In the genomic region with DNA sequence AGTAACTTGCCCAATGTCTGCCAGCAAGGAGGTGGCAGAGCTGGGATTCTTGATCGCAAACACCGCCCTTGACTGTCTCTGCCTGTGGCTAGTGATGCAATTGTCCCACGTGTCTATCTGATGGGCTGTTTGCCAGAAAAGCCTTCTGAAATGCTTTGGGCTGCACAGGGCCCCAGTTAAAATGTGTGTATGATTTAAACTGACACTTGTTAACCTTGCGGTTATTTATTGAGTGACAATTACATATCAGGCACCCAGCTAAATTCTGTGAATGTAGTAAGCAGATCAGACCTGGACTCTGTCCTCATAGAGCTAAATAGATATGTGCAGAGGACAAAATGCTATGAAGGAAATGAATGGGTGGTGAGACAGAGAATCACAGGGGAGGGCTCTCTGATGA, we compare ENCODE assay signal across 8 cellular contexts. TPM values are rescaled to one million over a fixed set of nuclear protein-coding genes. Genes with fewer than 3 reads are reported as not detected.
A peak's percentile ranks its signal among the peaks of the same experiment; 100 is the strongest.
DNase-seq lines count a peak whose midpoint lies in the region; ATAC-seq lines count a peak whose summit lies in the region.

No MANE protein-coding gene starts in this region.

- H3K27me3 Mint-ChIP-seq in activated naive CD4-positive, alpha-beta T cell treated with anti-CD3 and anti-CD28 coated beads, Interleukin-2, amount 50 U/mL, for 24 hours = no peaks in the 10 kb centered on the region
- H3K27me3 Mint-ChIP-seq in immature natural killer cell (ENCODE audit: low read depth in 3 of 3) = peaks cover 2 to 8% (median 3%) of the 10 kb centered on the region in 3 donors

- H3K9me3 Mint-ChIP-seq in activated naive CD4-positive, alpha-beta T cell treated with anti-CD3 and anti-CD28 coated beads, Interleukin-2, amount 50 U/mL, for 24 hours = peaks cover 10% of the 10 kb centered on the region
- peaks cover 0 to 1% (median 0%) of the 10 kb centered on the region in 6 donors for H3K9me3 Mint-ChIP-seq in immature natural killer cell
- no peaks in the 10 kb centered on the region for H3K9me3 Mint-ChIP-seq in stimulated activated effector memory CD8-positive, alpha-beta T cell treated with anti-CD3 and anti-CD28 coated beads, Interleukin-12 subunit alpha, Interleukin-12 subunit beta, amount 100 ng/mL, for 72 hours

- no peaks in the 10 kb centered on the region for H3K36me3 Mint-ChIP-seq in activated naive CD4-positive, alpha-beta T cell treated with anti-CD3 and anti-CD28 coated beads, Interleukin-2, amount 50 U/mL, for 24 hours
- peaks cover 0 to 12% (median 0%) of the 10 kb centered on the region in 3 donors for H3K36me3 Mint-ChIP-seq in immature natural killer cell
- H3K36me3 Mint-ChIP-seq in stimulated activated effector memory CD8-positive, alpha-beta T cell treated with anti-CD3 and anti-CD28 coated beads, Interleukin-12 subunit alpha, Interleukin-12 subunit beta, amount 100 ng/mL, for 72 hours = no peaks in the 10 kb centered on the region

- H3K4me1 Mint-ChIP-seq in activated naive CD4-positive, alpha-beta T cell treated with anti-CD3 and anti-CD28 coated beads, Interleukin-2, amount 50 U/mL, for 24 hours = peaks cover 45% of the 10 kb centered on the region
- peaks cover 57 to 64% of the 10 kb centered on the region in 2 donors for H3K4me1 Mint-ChIP-seq in immature natural killer cell
- H3K4me1 Mint-ChIP-seq in stimulated activated effector memory CD8-positive, alpha-beta T cell treated with anti-CD3 and anti-CD28 coated beads, Interleukin-12 subunit alpha, Interleukin-12 subunit beta, amount 100 ng/mL, for 72 hours = peaks cover 60% of the 10 kb centered on the region

- no peak overlapping the region for H3K4me3 Mint-ChIP-seq in activated naive CD4-positive, alpha-beta T cell treated with anti-CD3 and anti-CD28 coated beads, Interleukin-2, amount 50 U/mL, for 24 hours
- peak overlapping the region in 4 of 5 donors; percentile 58 to 78 (median 70) for H3K4me3 Mint-ChIP-seq in immature natural killer cell
- no peak overlapping the region for H3K4me3 Mint-ChIP-seq in stimulated activated effector memory CD8-positive, alpha-beta T cell treated with anti-CD3 and anti-CD28 coated beads, Interleukin-12 subunit alpha, Interleukin-12 subunit beta, amount 100 ng/mL, for 72 hours

- DNase-seq in SHP77 (lab: John Stamatoyannopoulos, UW) (peak; percentile 19 to 50), SHP77 treated with DMSO at 0.1 percent for 48 hours (lab: John Stamatoyannopoulos, UW) (no peak), SIG-M5 (lab: John Stamatoyannopoulos, UW) (peak; percentile 70), immature natural killer cell (peak; percentile 68 to 79 (median 69)), NCI-H510A (lab: John Stamatoyannopoulos, UW) (no peak)
- DNase-seq in stimulated activated effector memory CD8-positive, alpha-beta T cell treated with anti-CD3 and anti-CD28 coated beads, Interleukin-12 subunit alpha, Interleukin-12 subunit beta, amount 100 ng/mL, for 72 hours (ENCODE audit: low spot score in 2 of 2) = peak in 1 of 2 donors; percentile 32

- ATAC-seq in stimulated activated effector memory CD8-positive, alpha-beta T cell treated with anti-CD3 and anti-CD28 coated beads, Interleukin-12 subunit alpha, Interleukin-12 subunit beta, amount 100 ng/mL, for 72 hours = peak; percentile 67
- no peak for ATAC-seq in HG03175 (IDR thresholded peaks at IDR 0.05; ENCODE audit: unreplicated experiment)

- peak overlapping the region; percentile 61 for H3K27ac Mint-ChIP-seq in activated naive CD4-positive, alpha-beta T cell treated with anti-CD3 and anti-CD28 coated beads, Interleukin-2, amount 50 U/mL, for 24 hours
- H3K27ac Mint-ChIP-seq in immature natural killer cell = peak overlapping the region; percentile 52 to 87 (median 66)
- peak overlapping the region; percentile 60 for H3K27ac Mint-ChIP-seq in stimulated activated effector memory CD8-positive, alpha-beta T cell treated with anti-CD3 and anti-CD28 coated beads, Interleukin-12 subunit alpha, Interleukin-12 subunit beta, amount 100 ng/mL, for 72 hours

RNA-seq across cellular contexts. Expression of a gene that starts 11.6 kb away (rescaled TPM):
- not detected for polyA plus RNA-seq in immature natural killer cell

Comparison
In these comparisons a context has a peak if more than half of its experiments do, and no peak if none do; other contexts are left out.
1. DNase-seq: peak in SHP77 (2 of 2), SIG-M5 (single experiment) and immature natural killer cell (3 of 3); none in SHP77 treated with DMSO at 0.1 percent for 48 hours (single experiment) and NCI-H510A (single experiment).
2. H3K4me3 Mint-ChIP-seq: peak in immature natural killer cell (4 of 5); none in activated naive CD4-positive, alpha-beta T cell treated with anti-CD3 and anti-CD28 coated beads, Interleukin-2, amount 50 U/mL, for 24 hours (single experiment) and stimulated activated effector memory CD8-positive, alpha-beta T cell treated with anti-CD3 and anti-CD28 coated beads, Interleukin-12 subunit alpha, Interleukin-12 subunit beta, amount 100 ng/mL, for 72 hours (single experiment).
3. Peak in every context shown above with its lines, with median percentiles within 50 percentile points of each other: H3K27ac Mint-ChIP-seq.